In genomic region chr19:45413497-45413896, GRCh38 we compare ENCODE assay signal across 19 cellular contexts. TPM values are rescaled to one million over a fixed set of nuclear protein-coding genes. Genes with fewer than 3 reads are reported as not detected.
DNase-seq lines count a peak whose midpoint lies in the region; ATAC-seq and TF ChIP-seq lines count a peak whose summit lies in the region.
"Had no signal": no experiment of that assay in that cellular context is flagged by ENCODE, and none has a peak within 500 bp of the region (broad histone marks: within the 10 kb centered on the region; RNA-seq: fewer than 3 reads in every experiment).

No MANE protein-coding gene starts in this region.

- no peak for TF ChIP-seq CTCF in 22Rv1 (IDR thresholded peaks at IDR 0.05)
- TF ChIP-seq CTCF in HFFc6 (IDR thresholded peaks at IDR 0.05): no peak
- no peak for TF ChIP-seq CTCF in fibroblast of mammary gland (conservative IDR thresholded peaks at IDR 0.05; ENCODE audit: control insufficient read depth, insufficient read depth, low read depth, low read length)

- H3K27ac Mint-ChIP-seq in HFFc6: peak overlapping the region; percentile 49; the same call in 1 of the 2 replicates

- no peak overlapping the region for H3K4me3 ChIP-seq in fibroblast of mammary gland (ENCODE audit: control insufficient read depth, low read depth, low read length)
- H3K4me3 ChIP-seq: GM12878, HAP-1, SJSA1 had no signal

- peaks cover 1% of the 10 kb centered on the region; the same call in 1 of the 2 replicates for H3K27me3 Mint-ChIP-seq in HFFc6 (ENCODE audit: insufficient read depth)

- peak overlapping the region; percentile 13; the same call in 1 of the 2 replicates for H3K27ac ChIP-seq in 22Rv1
- H3K27ac ChIP-seq: SJSA1 had no signal

- no peak overlapping the region for H3K4me3 Mint-ChIP-seq in HFFc6
- H3K4me3 Mint-ChIP-seq: CD14-positive monocyte had no signal

- DNase-seq in AG20443 (ENCODE audit: low spot score) (peak; percentile 4), HFFc6 (no peak), fibroblast of mammary gland (ENCODE audit: low read depth) (peak; percentile 36), NCI-H1105 (lab: John Stamatoyannopoulos, UW) (no peak), SW 1271 (lab: John Stamatoyannopoulos, UW) (no peak)
- DNase-seq: AML-193, KG1, NCI-H1092 treated with DMSO at 0.1 percent for 48 hours, NCI-H2029 treated with DMSO at 0.1 percent for 48 hours, NCI-H226, NCI-H510A treated with DMSO at 0.1 percent for 48 hours, NCI-H748 treated with DMSO at 0.1 percent for 48 hours had no signal

- peaks cover 68% of the 10 kb centered on the region for H3K36me3 Mint-ChIP-seq in HFFc6 (ENCODE audit: low read depth)

- H3K9me3 Mint-ChIP-seq in HFFc6: no peaks in the 10 kb centered on the region

- ATAC-seq in HG02642 (IDR thresholded peaks at IDR 0.05; ENCODE audit: poor library complexity, unreplicated experiment) (no peak), HG03432 (IDR thresholded peaks at IDR 0.05; ENCODE audit: unreplicated experiment) (no peak)
- ATAC-seq: GM12878 had no signal

- H3K4me1 Mint-ChIP-seq in HFFc6 (ENCODE audit: low read depth): peaks cover 29% of the 10 kb centered on the region

RNA-seq across cellular contexts. Expression of gene POLR1G, which starts 7.1 kb away (rescaled TPM):
- 10 to 100 TPM; 13.7 to 25.8 (median 15.1) TPM for total RNA-seq in HFFc6 (2021; fragmentation: NEBNext Ultra II Directional; extraction: Animal tissue kit (Norgen Biotek cat#: 25700))

RNA-seq across cellular contexts. Expression of gene PPP1R13L, which starts 8.6 kb away (rescaled TPM):
- 10 to 100 TPM; 10.2 to 24.7 (median 22.2) TPM for total RNA-seq in HFFc6 (2021; fragmentation: NEBNext Ultra II Directional; extraction: Animal tissue kit (Norgen Biotek cat#: 25700))

RNA-seq across cellular contexts. Expression of gene ERCC1, which starts 10.2 kb away (rescaled TPM):
- 100 to 1,000 TPM; 106 to 129 (median 117) TPM for total RNA-seq in HFFc6 (2021; fragmentation: NEBNext Ultra II Directional; extraction: Animal tissue kit (Norgen Biotek cat#: 25700))

RNA-seq across cellular contexts. Expression of gene ERCC2, which starts 43.1 kb away (rescaled TPM):
- 100 to 1,000 TPM in 1 of 6 experiments, 10 to 100 TPM in 5; 80.2 to 108 (median 87.8) TPM for total RNA-seq in HFFc6 (2021; fragmentation: NEBNext Ultra II Directional; extraction: Animal tissue kit (Norgen Biotek cat#: 25700))

RNA-seq across cellular contexts. Expression of gene FOSB, which starts 54.3 kb away (rescaled TPM):
- 10 to 100 TPM; 35.0 to 71.5 (median 62.9) TPM for total RNA-seq in HFFc6 (2021; fragmentation: NEBNext Ultra II Directional; extraction: Animal tissue kit (Norgen Biotek cat#: 25700))

Comparison
In these comparisons a context has a peak if more than half of its experiments do, and no peak if none do; other contexts are left out.
1. DNase-seq: peak in AG20443 (single experiment) and fibroblast of mammary gland (single experiment); none in HFFc6 (single experiment), NCI-H1105 (single experiment) and SW 1271 (0 of 2).